Comparison of ENCODE assay signal across 10 cellular contexts in genomic region chr6:14729186-14729871, GRCh38.
A peak's percentile ranks its signal among the peaks of the same experiment; 100 is the strongest.
DNase-seq lines count a peak whose midpoint lies in the region; ATAC-seq and TF ChIP-seq lines count a peak whose summit lies in the region.
"Had no signal": no experiment of that assay in that cellular context is flagged by ENCODE, and none has a peak within 500 bp of the region (broad histone marks: within the 10 kb centered on the region; RNA-seq: fewer than 3 reads in every experiment).

No MANE protein-coding gene starts in this region.

- intact Hi-C loops in Right ventricle myocardium inferior (cut with DNase I), result no loop called here

- no peaks in the 10 kb centered on the region for H3K36me3 ChIP-seq in GM06990 (ENCODE audit: control insufficient read depth, insufficient read depth, low read length)

- no peak for TF ChIP-seq CTCF in GM06990 (IDR thresholded peaks at IDR 0.05; ENCODE audit: insufficient read depth, low read length, poor library complexity, severe bottlenecking)

- ATAC-seq in GM21515 (IDR thresholded peaks at IDR 0.05; ENCODE audit: unreplicated experiment), result peak; percentile 52
- ATAC-seq in Right ventricle myocardium inferior, result no peak
- no peak for ATAC-seq in HG02798 (IDR thresholded peaks at IDR 0.05; ENCODE audit: poor library complexity, unreplicated experiment)
- ATAC-seq in HG02623 (IDR thresholded peaks at IDR 0.05; ENCODE audit: unreplicated experiment), result no peak

- DNase-seq in GM06990 (ENCODE audit: extremely low read depth, insufficient read length) (peak; percentile 65), NCI-H2171 (lab: John Stamatoyannopoulos, UW) (peak; percentile 59), germinal center (ENCODE audit: low spot score) (peak; percentile 28), Right ventricle myocardium inferior (ENCODE audit: missing footprints) (no peak)
- no peak for DNase-seq in activated CD4-positive, CD25-positive, alpha-beta regulatory T cell treated with anti-CD3 and anti-CD28 coated beads, Interleukin-2, amount 50 U/mL, for 72 hours
- DNase-seq: activated CD4-positive, alpha-beta T cell treated with anti-CD3 and anti-CD28 coated beads for 4 hours; occipital lobe had no signal

- H3K4me3 ChIP-seq in GM06990 (replicated peaks; ENCODE audit: low read depth, low read length), result no peak overlapping the region

- H3K27me3 ChIP-seq in GM06990 (replicated peaks; ENCODE audit: control insufficient read depth, insufficient read depth, low read length), result no peaks in the 10 kb centered on the region

Comparison
In these comparisons a context has a peak if more than half of its experiments do, and no peak if none do; other contexts are left out.
1. DNase-seq: peak in GM06990 (single experiment), NCI-H2171 (single experiment) and germinal center (single experiment); none in Right ventricle myocardium inferior (single experiment) and activated CD4-positive, CD25-positive, alpha-beta regulatory T cell treated with anti-CD3 and anti-CD28 coated beads, Interleukin-2, amount 50 U/mL, for 72 hours (single experiment).